ENCODE assay signal across 25 cellular contexts in the genomic region with DNA sequence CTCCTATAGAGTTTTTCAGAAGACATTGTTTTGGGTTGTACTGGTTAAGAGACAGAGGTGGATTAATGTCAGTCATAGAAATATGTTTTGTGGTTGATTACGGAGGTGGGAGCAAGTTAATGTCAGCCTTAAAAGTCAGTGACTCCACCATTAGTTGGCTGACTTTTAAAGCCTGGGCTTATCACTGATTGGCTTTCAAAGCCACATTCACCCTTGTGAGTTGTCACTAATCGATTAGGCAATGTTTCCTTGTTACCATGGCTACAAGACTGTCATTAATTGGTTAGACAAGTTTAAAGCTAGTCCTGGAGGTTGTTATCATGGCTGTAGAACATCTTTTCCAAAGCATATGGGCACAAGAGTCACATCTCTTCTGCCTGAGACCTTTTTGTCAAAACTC.
DNase-seq lines count a peak whose midpoint lies in the region; ATAC-seq, FAIRE-seq and TF ChIP-seq lines count a peak whose summit lies in the region.
"Had no signal": no experiment of that assay in that cellular context is flagged by ENCODE, and none has a peak within 500 bp of the region (broad histone marks: within the 10 kb centered on the region; RNA-seq: fewer than 3 reads in every experiment).

No MANE protein-coding gene starts in this region.

- H3F3A ChIP-seq in GM23248 (ENCODE audit: insufficient read depth), result no peaks in the 10 kb centered on the region

- no peak overlapping the region for H3K9ac ChIP-seq in GM23248
- H3K9ac ChIP-seq: KMS-11 had no signal

- H3K4me3 ChIP-seq in GM23248, result no peak overlapping the region
- no peak overlapping the region for H3K4me3 ChIP-seq in osteoblast (ENCODE audit: insufficient read depth, low read length)
- H3K4me3 ChIP-seq: coronary artery, heart left ventricle, thyroid gland had no signal

- FAIRE-seq in D721Med (lab: Jason Lieb, UNC), result no peak
- FAIRE-seq: GM19239 had no signal

- no peaks in the 10 kb centered on the region for H3K9me2 ChIP-seq in GM23248 (ENCODE audit: insufficient read depth)

- no peaks in the 10 kb centered on the region for H3K9me3 ChIP-seq in GM23248 (ENCODE audit: low read depth)
- no peaks in the 10 kb centered on the region for H3K9me3 ChIP-seq in osteoblast (ENCODE audit: low read depth, low read length)
- H3K9me3 ChIP-seq: heart left ventricle, thyroid gland had no signal

- H3K4me1 ChIP-seq in GM23248 (ENCODE audit: insufficient read depth), result no peaks in the 10 kb centered on the region
- H3K4me1 ChIP-seq in osteoblast (ENCODE audit: insufficient read depth, low read length), result peaks cover 3% of the 10 kb centered on the region
- H3K4me1 ChIP-seq: heart left ventricle had no signal

- H3K79me2 ChIP-seq in GM23248 (ENCODE audit: insufficient read depth) (no peaks in the 10 kb centered on the region), osteoblast (ENCODE audit: insufficient read depth, low read length) (no peaks in the 10 kb centered on the region)

- in situ Hi-C loops in GM23248 (cut with MboI), result no loop called here

- no peaks in the 10 kb centered on the region for H3K36me3 ChIP-seq in GM23248 (ENCODE audit: low read depth)
- no peaks in the 10 kb centered on the region for H3K36me3 ChIP-seq in osteoblast (ENCODE audit: insufficient read depth, low read length)
- H3K36me3 ChIP-seq: thyroid gland had no signal

- no peak for ATAC-seq in GM21390 (IDR thresholded peaks at IDR 0.05; ENCODE audit: unreplicated experiment)
- ATAC-seq in omental fat pad (ENCODE audit: low FRiP score), result no peak
- ATAC-seq: heart left ventricle, left cardiac atrium had no signal

- no peaks in the 10 kb centered on the region for H3K27me3 ChIP-seq in GM23248 (replicated peaks; ENCODE audit: insufficient read depth)
- H3K27me3 ChIP-seq in osteoblast (ENCODE audit: insufficient read depth, low read length), result no peaks in the 10 kb centered on the region
- H3K27me3 ChIP-seq: heart left ventricle, thyroid gland had no signal

- no peak overlapping the region for H2AFZ ChIP-seq in GM23248
- H2AFZ ChIP-seq in osteoblast (ENCODE audit: low read length), result no peak overlapping the region

- DNase-seq in GM23248 (peak; percentile 37), RKO (ENCODE audit: low spot score) (peak; percentile 18), fibroblast of gingiva (ENCODE audit: low read depth) (peak; percentile 2), osteoblast (ENCODE audit: insufficient read length, low spot score, missing footprints) (peak; percentile 13), D721Med (ENCODE audit: insufficient read length, low spot score) (no peak), omental fat pad (ENCODE audit: low spot score) (no peak)
- DNase-seq: activated CD4-positive, alpha-beta memory T cell treated with anti-CD3 and anti-CD28 coated beads for 36 hours; activated CD4-positive, CD25-positive, alpha-beta regulatory T cell; activated effector memory CD4-positive, alpha-beta T cell treated with Interleukin-2 at 50 U/mL for 16 hours; CD4-positive, CD25-positive, alpha-beta regulatory T cell; DMS 273 treated with DMSO at 0.1 percent for 48 hours; heart left ventricle; HFFc6; left cardiac atrium; NCI-H524; retina; SIG-M5; stimulated activated CD4-positive, alpha-beta T cell treated with anti-CD3 and anti-CD28 coated beads, Interleukin-4, amount 100 ng/mL, for 4 hours; stimulated activated naive CD4-positive, alpha-beta T cell treated with Interleukin-2 at 50 U/mL for 16 hours; SW 1271; thyroid gland had no signal

- no peak overlapping the region for H3K4me2 ChIP-seq in GM23248 (ENCODE audit: unreplicated experiment)
- H3K4me2 ChIP-seq in osteoblast (ENCODE audit: insufficient read depth, low read length), result no peak overlapping the region
- H3K4me2 ChIP-seq: KMS-11 had no signal

- H3K27ac ChIP-seq in GM23248, result no peak overlapping the region
- no peak overlapping the region for H3K27ac ChIP-seq in osteoblast (ENCODE audit: low read depth, low read length)
- H3K27ac ChIP-seq: coronary artery, heart left ventricle, KMS-11, thyroid gland had no signal

- TF ChIP-seq CTCF in osteoblast (IDR thresholded peaks at IDR 0.05; ENCODE audit: extremely low read depth, low read depth, low read length) (no peak), D721Med (IDR thresholded peaks at IDR 0.05; ENCODE audit: insufficient read depth, missing control alignments) (no peak), omental fat pad (IDR thresholded peaks at IDR 0.05) (no peak)

- H4K20me1 ChIP-seq in GM23248 (ENCODE audit: insufficient read depth) (no peaks in the 10 kb centered on the region), osteoblast (ENCODE audit: insufficient read depth, low read length) (no peaks in the 10 kb centered on the region)

- WGBS in GM23248 (ENCODE audit: low coverage in 1 of 2, low lambda C conversion rate in 2 of 2, missing lambda C conversion rate in 2 of 2), 2 experiments, result 65 to 68% methylated on average over 2 of the region's 2 CpGs

Comparison
In these comparisons a context has a peak if more than half of its experiments do, and no peak if none do; other contexts are left out.
1. DNase-seq: peak in GM23248 (single experiment), RKO (single experiment), fibroblast of gingiva (single experiment) and osteoblast (single experiment); none in D721Med (single experiment) and omental fat pad (single experiment).